16 cellular contexts compared by ENCODE assay signal in the genomic region with DNA sequence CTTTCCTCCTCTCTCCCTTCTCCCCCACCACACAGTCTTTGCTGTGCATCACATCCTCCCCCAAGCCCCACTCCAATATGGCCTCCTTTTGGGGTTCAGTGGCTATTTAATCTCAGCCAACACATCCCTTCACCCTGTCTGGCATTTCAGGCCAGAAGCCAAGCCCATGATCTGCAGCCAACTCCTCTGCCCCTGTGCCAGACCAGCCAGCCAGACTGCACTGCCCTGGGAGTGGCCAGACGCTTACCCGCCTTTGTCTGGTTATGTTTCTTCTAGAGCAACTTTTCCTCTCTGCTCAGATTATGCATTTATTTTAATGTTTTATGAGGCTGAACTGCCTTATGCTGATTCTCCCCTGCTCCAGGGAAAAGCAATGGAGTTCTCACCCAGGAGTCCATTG.
A peak's percentile ranks its signal among the peaks of the same experiment; 100 is the strongest.
DNase-seq lines count a peak whose midpoint lies in the region; ATAC-seq and TF ChIP-seq lines count a peak whose summit lies in the region.
"Had no signal": no experiment of that assay in that cellular context is flagged by ENCODE, and none has a peak within 500 bp of the region (broad histone marks: within the 10 kb centered on the region; RNA-seq: fewer than 3 reads in every experiment).

No MANE protein-coding gene starts in this region.

- H3K27me3 Mint-ChIP-seq in nephron (ENCODE audit: low read depth): peaks cover 27% of the 10 kb centered on the region

- peak; percentile 81 for ATAC-seq in Right ventricle myocardium superior (ENCODE audit: poor library complexity)
- peak; percentile 85 to 88 for ATAC-seq in left cardiac atrium
- ATAC-seq in GM21447 (IDR thresholded peaks at IDR 0.05; ENCODE audit: unreplicated experiment): no peak

- H3K36me3 Mint-ChIP-seq in nephron (ENCODE audit: low read depth): no peaks in the 10 kb centered on the region
- H3K36me3 Mint-ChIP-seq: CD14-positive monocyte had no signal

- intact Hi-C loops in Right ventricle myocardium superior (cut with DNase I) (no loop called here), left cardiac atrium (cut with DNase I) (no loop called here)

- H3K9me3 Mint-ChIP-seq in nephron: no peaks in the 10 kb centered on the region
- H3K9me3 Mint-ChIP-seq: CD14-positive monocyte had no signal

- H3K27ac ChIP-seq in right atrium auricular region: no peak overlapping the region

- H3K27me3 ChIP-seq in right atrium auricular region: no peaks in the 10 kb centered on the region

- DNase-seq in Right ventricle myocardium superior: peak; percentile 57
- no peak for DNase-seq in right atrium auricular region (ENCODE audit: low spot score)
- DNase-seq in left cardiac atrium: no peak
- DNase-seq in ureter (ENCODE audit: low spot score): peak; percentile 54
- DNase-seq in NCI-H526 treated with DMSO at 0.1 percent for 48 hours (lab: John Stamatoyannopoulos, UW): no peak
- no peak for DNase-seq in hepatic stellate cell (ENCODE audit: low spot score)
- DNase-seq: Caco-2, H7, Karpas-422, NCI-H1417, NCI-H1930, NCI-H2171, RPMI8226 had no signal

- no peak overlapping the region for H3K4me3 ChIP-seq in right atrium auricular region

- no peaks in the 10 kb centered on the region for H3K36me3 ChIP-seq in right atrium auricular region

- peak overlapping the region in 2 of 3 experiments; percentile 38 to 53 for H3K4me3 Mint-ChIP-seq in nephron
- H3K4me3 Mint-ChIP-seq: CD14-positive monocyte had no signal

- no peaks in the 10 kb centered on the region for H3K4me1 ChIP-seq in right atrium auricular region
- H3K4me1 ChIP-seq: Caco-2 had no signal

- no peak for TF ChIP-seq CTCF in right atrium auricular region (IDR thresholded peaks at IDR 0.05)
- TF ChIP-seq CTCF in nephron (IDR thresholded peaks at IDR 0.05; ENCODE audit: unreplicated experiment in 3 of 3): no peak

- peak overlapping the region; percentile 72 to 88 (median 85) for H3K27ac Mint-ChIP-seq in nephron
- H3K27ac Mint-ChIP-seq: CD14-positive monocyte had no signal

- H3K4me1 Mint-ChIP-seq in nephron: peaks cover 47% of the 10 kb centered on the region
- H3K4me1 Mint-ChIP-seq: CD14-positive monocyte had no signal

- no peaks in the 10 kb centered on the region for H3K9me3 ChIP-seq in right atrium auricular region
- H3K9me3 ChIP-seq: Caco-2 had no signal

Comparison
In these comparisons a context has a peak if more than half of its experiments do, and no peak if none do; other contexts are left out.
1. DNase-seq: peak in Right ventricle myocardium superior (single experiment) and ureter (single experiment); none in right atrium auricular region (single experiment), left cardiac atrium (single experiment), NCI-H526 treated with DMSO at 0.1 percent for 48 hours (single experiment) and hepatic stellate cell (single experiment).